Comparison of ENCODE assay signal across 1 cellular context in the genomic region with DNA sequence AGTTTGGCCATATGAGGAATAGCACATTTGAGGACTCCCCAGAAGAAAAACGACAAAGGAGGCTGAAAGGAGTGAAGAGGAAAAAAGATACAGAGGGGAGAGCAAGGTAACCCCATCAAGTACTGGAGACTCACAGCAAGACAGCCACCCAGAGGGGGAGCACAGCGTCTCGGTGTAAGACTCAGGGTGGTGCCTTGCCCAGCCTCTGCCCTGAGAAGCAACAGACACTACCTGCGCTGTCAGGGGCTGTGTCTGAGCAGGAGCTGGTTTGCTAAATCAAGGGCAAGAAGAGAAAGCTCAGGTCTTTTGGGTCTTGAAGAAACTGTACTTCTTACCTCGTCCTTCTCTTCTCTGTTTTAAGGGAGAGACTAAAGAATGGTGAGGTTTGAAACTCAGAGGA.
TF ChIP-seq lines count a peak whose summit lies in the region.

No MANE protein-coding gene starts in this region.

TF ChIP-seq in HCT116, 20 proteins besides CTCF, POLR2A, EP300 and RAD21 (continued from another document):
- TF ChIP-seq ZBTB33 (IDR thresholded peaks at IDR 0.05; ENCODE audit: extremely low read depth, insufficient replicate concordance, low read length), result no peak
- no peak for TF ChIP-seq REST (IDR thresholded peaks at IDR 0.05; ENCODE audit: low read depth)
- TF ChIP-seq FOSL1 (IDR thresholded peaks at IDR 0.05; ENCODE audit: low read depth), result no peak
- TF ChIP-seq CBX3 (IDR thresholded peaks at IDR 0.05; ENCODE audit: low read depth), result no peak
- no peak for TF ChIP-seq EGR1 (IDR thresholded peaks at IDR 0.05; ENCODE audit: low read depth)
- TF ChIP-seq, protein P1, sequence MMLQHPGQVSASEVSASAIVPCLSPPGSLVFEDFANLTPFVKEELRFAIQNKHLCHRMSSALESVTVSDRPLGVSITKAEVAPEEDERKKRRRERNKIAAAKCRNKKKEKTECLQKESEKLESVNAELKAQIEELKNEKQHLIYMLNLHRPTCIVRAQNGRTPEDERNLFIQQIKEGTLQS (IDR thresholded peaks at IDR 0.05), result no peak
- TF ChIP-seq POLR2AphosphoS5 (IDR thresholded peaks at IDR 0.05; ENCODE audit: low read depth, low read length), result no peak
